Comparison of ENCODE assay signal across 1 cellular context in genomic region chr19:1943661-1944087, GRCh38.
A peak's percentile ranks its signal among the peaks of the same experiment; 100 is the strongest.
TF ChIP-seq lines count a peak whose summit lies in the region.

No MANE protein-coding gene starts in this region.

TF ChIP-seq in HepG2, 621 proteins besides CTCF, POLR2A, EP300 and RAD21:
- TF ChIP-seq ZNF772 (CRISPR knock-in tag; IDR thresholded peaks at IDR 0.05) (0 out of 2 replicates have a peak, but pooled peaks have one; percentile 23), DRAP1 (CRISPR knock-in tag; IDR thresholded peaks at IDR 0.05) (no peak), ZNF788 (CRISPR knock-in tag; IDR thresholded peaks at IDR 0.05; ENCODE audit: borderline replicate concordance) (0 out of 2 replicates have a peak, but pooled peaks have one; percentile 27), SIN3A (IDR thresholded peaks at IDR 0.05; ENCODE audit: borderline replicate concordance, low read depth, low read length) (0 out of 2 replicates have a peak, but pooled peaks have one; percentile 7), IKZF1 (IDR thresholded peaks at IDR 0.05) (no peak), HNRNPL (IDR thresholded peaks at IDR 0.05; ENCODE audit: low read depth, low read length) (0 out of 2 replicates have a peak, but pooled peaks have one; percentile 29), ZSCAN22 (CRISPR knock-in tag; IDR thresholded peaks at IDR 0.05) (no peak), HDAC2 (CRISPR knock-in tag; IDR thresholded peaks at IDR 0.05) (no peak)
